ENCODE assay signal across 31 cellular contexts in genomic region chr10:132796846-132797245, GRCh38. TPM values are rescaled to one million over a fixed set of nuclear protein-coding genes. Genes with fewer than 3 reads are reported as not detected.
"Had no signal": no experiment of that assay in that cellular context is flagged by ENCODE, and none has a peak within 500 bp of the region (broad histone marks: within the 10 kb centered on the region; RNA-seq: fewer than 3 reads in every experiment).

No MANE protein-coding gene starts in this region.

- H3K36me3 Mint-ChIP-seq: activated naive CD4-positive, alpha-beta T cell treated with anti-CD3 and anti-CD28 coated beads, Interleukin-2, amount 50 U/mL, for 24 hours; activated naive CD8-positive, alpha-beta T cell treated with anti-CD3 and anti-CD28 coated beads, Interleukin-2, amount 10 ng/mL, durations not matched to agents 7 days and 5 days had no signal

- H3K4me3 Mint-ChIP-seq: activated CD4-positive, alpha-beta T cell treated with anti-CD3 and anti-CD28 coated beads for 36 hours; activated CD4-positive, alpha-beta T cell treated with anti-CD3 and anti-CD28 coated beads, Interleukin-2, amount 10 ng/mL, durations not matched to agents 7 days and 5 days; activated CD8-positive, alpha-beta T cell treated with anti-CD3 and anti-CD28 coated beads, Interleukin-2, amount 10 ng/mL, durations not matched to agents 7 days and 5 days; activated naive CD4-positive, alpha-beta T cell treated with anti-CD3 and anti-CD28 coated beads, Interleukin-2, amount 50 U/mL, for 24 hours; activated naive CD8-positive, alpha-beta T cell treated with anti-CD3 and anti-CD28 coated beads, Interleukin-2, amount 10 ng/mL, durations not matched to agents 7 days and 5 days; activated T-cell treated with anti-CD3 and anti-CD28 coated beads, Interleukin-2, amount 50 U/mL, for 24 hours; T-helper 1 cell treated with Interleukin-12 subunit alpha and Interleukin-12 subunit beta and Interleukin-4 antibody, amounts not matched to agents 30 μg/mL and 1 μg/mL, for 36 hours; T-helper 2 cell treated with Interferon-gamma antibody and Interleukin-4, amounts not matched to agents 5 μg/mL and 100 μg/mL, for 36 hours had no signal

- DNase-seq: activated CD4-positive, alpha-beta T cell treated with anti-CD3 and anti-CD28 coated beads for 36 hours; activated CD4-positive, alpha-beta T cell treated with anti-CD3 and anti-CD28 coated beads, Interleukin-2, amount 10 ng/mL, durations not matched to agents 7 days and 5 days; activated CD4-positive, alpha-beta T cell treated with anti-CD3 and anti-CD28 coated beads, Interleukin-2, amount 50 U/mL, for 48 hours; activated CD8-positive, alpha-beta T cell treated with anti-CD3 and anti-CD28 coated beads, Interleukin-2, amount 10 ng/mL, durations not matched to agents 7 days and 5 days; activated gamma-delta T cell; activated naive CD4-positive, alpha-beta T cell treated with Interleukin-2 at 50 U/mL for 16 hours; activated naive CD8-positive, alpha-beta T cell treated with anti-CD3 and anti-CD28 coated beads, Interleukin-2, amount 10 ng/mL, durations not matched to agents 7 days and 5 days; activated T-cell treated with anti-CD3 and anti-CD28 coated beads, Interleukin-2, amount 50 U/mL, for 24 hours; body of pancreas; MM.1S; MV-4-11; NCI-H1092; NCI-H1436 treated with DMSO at 0.1 percent for 48 hours; NCI-H1694 treated with DMSO at 0.1 percent for 48 hours; NCI-H2029; NCI-H2171; NCI-H2227 treated with DMSO at 0.1 percent for 48 hours; NCI-H446; NCI-H510A treated with DMSO at 0.1 percent for 48 hours; NCI-H526 treated with DMSO at 0.1 percent for 48 hours; NCI-H774; NK-92 treated with Interleukin-12 subunit alpha and Interleukin-12 subunit beta, amount 100 ng/mL, for 24 hours; PC-3; Peyer's patch; RPMI8226; SHP77 treated with DMSO at 0.1 percent for 48 hours; SK-N-SH had no signal

- H3K27me3 Mint-ChIP-seq: activated CD4-positive, alpha-beta T cell treated with anti-CD3 and anti-CD28 coated beads for 36 hours; activated CD4-positive, alpha-beta T cell treated with anti-CD3 and anti-CD28 coated beads, Interleukin-2, amount 10 ng/mL, durations not matched to agents 7 days and 5 days; activated naive CD4-positive, alpha-beta T cell treated with anti-CD3 and anti-CD28 coated beads, Interleukin-2, amount 50 U/mL, for 24 hours; activated naive CD8-positive, alpha-beta T cell treated with anti-CD3 and anti-CD28 coated beads, Interleukin-2, amount 10 ng/mL, durations not matched to agents 7 days and 5 days; activated T-cell treated with anti-CD3 and anti-CD28 coated beads, Interleukin-2, amount 50 U/mL, for 24 hours had no signal

- H3K4me1 Mint-ChIP-seq: activated CD4-positive, alpha-beta T cell treated with anti-CD3 and anti-CD28 coated beads for 36 hours; activated CD4-positive, alpha-beta T cell treated with anti-CD3 and anti-CD28 coated beads, Interleukin-2, amount 10 ng/mL, durations not matched to agents 7 days and 5 days; activated naive CD4-positive, alpha-beta T cell treated with anti-CD3 and anti-CD28 coated beads, Interleukin-2, amount 50 U/mL, for 24 hours; activated naive CD8-positive, alpha-beta T cell treated with anti-CD3 and anti-CD28 coated beads, Interleukin-2, amount 10 ng/mL, durations not matched to agents 7 days and 5 days had no signal

- H3K9me3 Mint-ChIP-seq: activated CD4-positive, alpha-beta T cell treated with anti-CD3 and anti-CD28 coated beads, Interleukin-2, amount 10 ng/mL, durations not matched to agents 7 days and 5 days; activated naive CD4-positive, alpha-beta T cell treated with anti-CD3 and anti-CD28 coated beads, Interleukin-2, amount 50 U/mL, for 24 hours; activated naive CD8-positive, alpha-beta T cell treated with anti-CD3 and anti-CD28 coated beads, Interleukin-2, amount 10 ng/mL, durations not matched to agents 7 days and 5 days; activated T-cell treated with anti-CD3 and anti-CD28 coated beads, Interleukin-2, amount 50 U/mL, for 24 hours; activated T-helper 2 cell treated with anti-CD3 and anti-CD28 coated beads, Interferon-gamma antibody, Interleukin-2, Interleukin-4, amounts not matched to agents 10 μg/mL and 5 μg/mL and 100 μg/mL, durations not matched to agents 14 hours and 24 hours and 36 hours; T-helper 1 cell treated with Interleukin-12 subunit alpha and Interleukin-12 subunit beta and Interleukin-4 antibody, amounts not matched to agents 30 μg/mL and 1 μg/mL, for 36 hours; T-helper 2 cell treated with Interferon-gamma antibody and Interleukin-4, amounts not matched to agents 5 μg/mL and 100 μg/mL, for 36 hours had no signal

- H3K27ac Mint-ChIP-seq: activated CD4-positive, alpha-beta T cell treated with anti-CD3 and anti-CD28 coated beads for 36 hours; activated CD4-positive, alpha-beta T cell treated with anti-CD3 and anti-CD28 coated beads, Interleukin-2, amount 10 ng/mL, durations not matched to agents 7 days and 5 days; activated CD8-positive, alpha-beta T cell treated with anti-CD3 and anti-CD28 coated beads, Interleukin-2, amount 10 ng/mL, durations not matched to agents 7 days and 5 days; activated naive CD4-positive, alpha-beta T cell treated with anti-CD3 and anti-CD28 coated beads, Interleukin-2, amount 50 U/mL, for 24 hours; activated naive CD8-positive, alpha-beta T cell treated with anti-CD3 and anti-CD28 coated beads, Interleukin-2, amount 10 ng/mL, durations not matched to agents 7 days and 5 days; activated T-cell treated with anti-CD3 and anti-CD28 coated beads, Interleukin-2, amount 50 U/mL, for 24 hours; activated T-helper 2 cell treated with anti-CD3 and anti-CD28 coated beads, Interferon-gamma antibody, Interleukin-2, Interleukin-4, amounts not matched to agents 10 μg/mL and 5 μg/mL and 100 μg/mL, durations not matched to agents 14 hours and 24 hours and 36 hours; T-helper 1 cell treated with Interleukin-12 subunit alpha and Interleukin-12 subunit beta and Interleukin-4 antibody, amounts not matched to agents 30 μg/mL and 1 μg/mL, for 36 hours; T-helper 2 cell treated with Interferon-gamma antibody and Interleukin-4, amounts not matched to agents 5 μg/mL and 100 μg/mL, for 36 hours had no signal

RNA-seq across cellular contexts. Expression of gene NKX6-2, which starts 10.9 kb away (rescaled TPM):
- polyA plus RNA-seq: SK-N-SH had no signal
